In genomic region chr4:120329386-120329785, GRCh38 we compare ENCODE assay signal across 35 cellular contexts.
DNase-seq lines count a peak whose midpoint lies in the region; ATAC-seq, FAIRE-seq and TF ChIP-seq lines count a peak whose summit lies in the region.
"Had no signal": no experiment of that assay in that cellular context is flagged by ENCODE, and none has a peak within 500 bp of the region (broad histone marks: within the 10 kb centered on the region; RNA-seq: fewer than 3 reads in every experiment).

No MANE protein-coding gene starts in this region.

- TF ChIP-seq CTCF in HepG2 (CRISPR knock-in tag; IDR thresholded peaks at IDR 0.05) (no peak), right lobe of liver (IDR thresholded peaks at IDR 0.05) (no peak), IMR-90 (conservative IDR thresholded peaks at IDR 0.05; ENCODE audit: low read depth, low read length) (no peak), K562 (IDR thresholded peaks at IDR 0.05 in 2 of 3, conservative IDR thresholded peaks at IDR 0.05 in 1 of 3; ENCODE audit: insufficient read depth in 2 of 3, low read depth in 1 of 3, low read length in 3 of 3) (no peak), H1 (IDR thresholded peaks at IDR 0.05; ENCODE audit: control extremely low read depth in 1 of 3, insufficient read depth in 1 of 3, low read depth in 1 of 3, low read length in 3 of 3) (no peak)

- no peak overlapping the region for H3K4ac ChIP-seq in IMR-90 (ENCODE audit: low read depth, low read length)
- no peak overlapping the region for H3K4ac ChIP-seq in H1 (replicated peaks; ENCODE audit: insufficient read length, low read depth, low read length)

- H3K79me2 ChIP-seq in HepG2 (ENCODE audit: insufficient read depth, low read length) (no peaks in the 10 kb centered on the region), K562 (ENCODE audit: control insufficient read depth, insufficient read depth, low read length) (no peaks in the 10 kb centered on the region), H1 (ENCODE audit: control insufficient read depth in 1 of 2, insufficient read depth in 2 of 2, low read length in 2 of 2) (no peaks in the 10 kb centered on the region)

- H2BK5ac ChIP-seq in IMR-90 (ENCODE audit: low read depth, low read length, poor library complexity, severe bottlenecking), result no peak overlapping the region
- no peak overlapping the region for H2BK5ac ChIP-seq in H1 (ENCODE audit: low read depth, low read length)

- H3K27ac ChIP-seq in HepG2 (ENCODE audit: extremely low read length, insufficient read depth, low read length), result no peak overlapping the region
- no peak overlapping the region for H3K27ac ChIP-seq in right lobe of liver
- no peak overlapping the region for H3K27ac ChIP-seq in IMR-90 (ENCODE audit: insufficient read depth, low read length)
- no peak overlapping the region for H3K27ac ChIP-seq in K562 (ENCODE audit: extremely low read depth, low read depth, low read length)
- H3K27ac ChIP-seq in H1 (ENCODE audit: low read depth, low read length), result no peak overlapping the region
- H3K27ac ChIP-seq: 22Rv1; A549; BLaER1; BLaER1 treated with 17β-estradiol and CSF1 and Interleukin-3, amounts not matched to agents 10 nM and 100 nM; C4-2B had no signal

- H3K9ac ChIP-seq in HepG2 (ENCODE audit: insufficient read depth, low read depth, low read length) (no peak overlapping the region), IMR-90 (ENCODE audit: low read depth, low read length) (no peak overlapping the region), K562 (ENCODE audit: insufficient read depth in 1 of 2, low read depth in 2 of 2, low read length in 2 of 2) (no peak overlapping the region), H1 (replicated peaks in 1 of 4; ENCODE audit: extremely low read depth in 1 of 4, low read depth in 3 of 4, low read length in 3 of 4) (no peak overlapping the region)
- H3K9ac ChIP-seq: BLaER1; BLaER1 treated with 17β-estradiol and CSF1 and Interleukin-3, amounts not matched to agents 10 nM and 100 nM had no signal

- ATAC-seq in HepG2 (no peak), right lobe of liver (no peak), IMR-90 (ENCODE audit: low read depth) (no peak), K562 (no peak), HG03108 (IDR thresholded peaks at IDR 0.05; ENCODE audit: unreplicated experiment) (no peak), HG03159 (IDR thresholded peaks at IDR 0.05; ENCODE audit: unreplicated experiment) (no peak)
- ATAC-seq: A549; CD8-positive, alpha-beta T cell had no signal

- no peaks in the 10 kb centered on the region; the same call in 1 of the 2 replicates for H3K23me2 ChIP-seq in H1 (ENCODE audit: low read depth, low read length)

- no peak overlapping the region for H3K18ac ChIP-seq in IMR-90 (ENCODE audit: low read depth, low read length)
- no peak overlapping the region for H3K18ac ChIP-seq in H1 (ENCODE audit: extremely low read depth, low read length)

- intact Hi-C loops in HepG2 (cut with micrococcal nuclease; ENCODE audit: unreplicated experiment), result no loop called here
- intact Hi-C loops in right lobe of liver (cut with DNase I), result no loop called here
- intact Hi-C loops in IMR-90 (cut with micrococcal nuclease), result no loop called here
- intact Hi-C loops in K562 (cut with micrococcal nuclease), result no loop called here

- H2BK120ac ChIP-seq in IMR-90 (ENCODE audit: low read depth, low read length), result no peak overlapping the region
- no peak overlapping the region for H2BK120ac ChIP-seq in H1 (replicated peaks; ENCODE audit: low read depth, low read length)

- no peaks in the 10 kb centered on the region for H3K9me3 ChIP-seq in HepG2 (ENCODE audit: low read length)
- H3K9me3 ChIP-seq in right lobe of liver, result no peaks in the 10 kb centered on the region
- no peaks in the 10 kb centered on the region for H3K9me3 ChIP-seq in IMR-90 (ENCODE audit: control insufficient read depth, insufficient read depth, low read length)
- no peaks in the 10 kb centered on the region for H3K9me3 ChIP-seq in K562 (replicated peaks; ENCODE audit: control insufficient read depth, insufficient read depth, low read depth, low read length)
- H3K9me3 ChIP-seq in H1 (ENCODE audit: insufficient read depth in 2 of 2, low read depth in 1 of 2, low read length in 1 of 2), result no peaks in the 10 kb centered on the region
- H3K9me3 ChIP-seq: A549; BE2C; BLaER1; BLaER1 treated with 17β-estradiol and CSF1 and Interleukin-3, amounts not matched to agents 10 nM and 100 nM; Caco-2 had no signal

- H3K79me1 ChIP-seq in IMR-90 (ENCODE audit: low read depth in 1 of 2, low read length in 2 of 2) (no peaks in the 10 kb centered on the region), H1 (ENCODE audit: low read depth, low read length) (no peaks in the 10 kb centered on the region)

- H2BK15ac ChIP-seq in IMR-90 (ENCODE audit: low read depth, low read length) (no peak overlapping the region), H1 (ENCODE audit: low read length) (no peak overlapping the region)

- CTCF ChIA-PET in HepG2 (lab: Yijun Ruan, JAX; ENCODE audit: low intra/inter-chr PET ratio, low total read pairs), result no interaction called here
- CTCF ChIA-PET in IMR-90 (lab: Yijun Ruan, JAX), result no interaction called here
- CTCF ChIA-PET in K562 (lab: Yijun Ruan, JAX; ENCODE audit: low intra/inter-chr PET ratio), result no interaction called here
- CTCF ChIA-PET in H1 (lab: Charles Lee; ENCODE audit: partially characterized antibody), result no interaction called here

- H3K4me2 ChIP-seq in HepG2 (ENCODE audit: low read depth, low read length) (no peak overlapping the region), IMR-90 (ENCODE audit: low read depth, low read length) (no peak overlapping the region), K562 (ENCODE audit: insufficient read depth, low read length) (no peak overlapping the region), H1 (ENCODE audit: insufficient read depth in 1 of 2, low read depth in 2 of 2, low read length in 2 of 2) (no peak overlapping the region)
- H3K4me2 ChIP-seq: A549; BLaER1; BLaER1 treated with 17β-estradiol and CSF1 and Interleukin-3, amounts not matched to agents 10 nM and 100 nM had no signal

- no peak overlapping the region for H3K23ac ChIP-seq in IMR-90 (ENCODE audit: low read depth, low read length)
- no peak overlapping the region for H3K23ac ChIP-seq in H1 (ENCODE audit: insufficient read length)

- H3K27me3 ChIP-seq in HepG2 (ENCODE audit: control insufficient read depth in 1 of 2, insufficient read depth in 2 of 2, low read length in 2 of 2) (no peaks in the 10 kb centered on the region), right lobe of liver (no peaks in the 10 kb centered on the region), IMR-90 (ENCODE audit: control insufficient read depth, insufficient read depth, low read length) (no peaks in the 10 kb centered on the region), K562 (ENCODE audit: control insufficient read depth in 2 of 2, insufficient read depth in 2 of 2, low read length in 2 of 2) (no peaks in the 10 kb centered on the region), H1 (replicated peaks in 1 of 4; ENCODE audit: control insufficient read depth in 3 of 4, extremely low read depth in 1 of 4, insufficient read depth in 3 of 4, low read length in 3 of 4) (no peaks in the 10 kb centered on the region)
- H3K27me3 ChIP-seq: BE2C; BLaER1; BLaER1 treated with 17β-estradiol and CSF1 and Interleukin-3, amounts not matched to agents 10 nM and 100 nM had no signal

- TF ChIP-seq POLR2A in HepG2 (IDR thresholded peaks at IDR 0.05; ENCODE audit: insufficient read depth in 1 of 2, low read depth in 2 of 2, low read length in 2 of 2), result no peak
- TF ChIP-seq POLR2A in right lobe of liver (IDR thresholded peaks at IDR 0.05), result no peak
- no peak for TF ChIP-seq POLR2A in IMR-90 (IDR thresholded peaks at IDR 0.05; ENCODE audit: low read depth, low read length)
- TF ChIP-seq POLR2A in K562 (conservative IDR thresholded peaks at IDR 0.05), result no peak
- no peak for TF ChIP-seq POLR2A in H1 (IDR thresholded peaks at IDR 0.05; ENCODE audit: control extremely low read depth in 1 of 2, low read depth in 2 of 2, low read length in 2 of 2)

- FAIRE-seq in HepG2 (lab: Jason Lieb, UNC), result no peak
- FAIRE-seq in K562 (lab: Jason Lieb, UNC), result no peak
- FAIRE-seq in H1 (lab: Jason Lieb, UNC), result no peak
- FAIRE-seq: A204.1, A549, D721Med had no signal

- no peaks in the 10 kb centered on the region for H3K36me3 ChIP-seq in HepG2 (replicated peaks in 1 of 2; ENCODE audit: control insufficient read depth in 1 of 2, insufficient read depth in 2 of 2, low read length in 2 of 2)
- no peaks in the 10 kb centered on the region for H3K36me3 ChIP-seq in right lobe of liver
- no peaks in the 10 kb centered on the region for H3K36me3 ChIP-seq in IMR-90 (ENCODE audit: control insufficient read depth, insufficient read depth, low read length)
- no peaks in the 10 kb centered on the region for H3K36me3 ChIP-seq in K562 (ENCODE audit: control insufficient read depth, insufficient read depth, low read length)
- no peaks in the 10 kb centered on the region for H3K36me3 ChIP-seq in H1 (ENCODE audit: control insufficient read depth in 2 of 4, insufficient read depth in 4 of 4, low read length in 3 of 4)
- H3K36me3 ChIP-seq: BE2C; BLaER1; BLaER1 treated with 17β-estradiol and CSF1 and Interleukin-3, amounts not matched to agents 10 nM and 100 nM had no signal

- no peaks in the 10 kb centered on the region for H3K4me1 ChIP-seq in HepG2 (ENCODE audit: insufficient read depth, low read length)
- no peaks in the 10 kb centered on the region for H3K4me1 ChIP-seq in right lobe of liver
- H3K4me1 ChIP-seq in IMR-90 (ENCODE audit: control insufficient read depth, insufficient read depth, low read length), result no peaks in the 10 kb centered on the region
- H3K4me1 ChIP-seq in K562 (replicated peaks in 1 of 2; ENCODE audit: control insufficient read depth in 2 of 2, insufficient read depth in 2 of 2, low read length in 2 of 2), result no peaks in the 10 kb centered on the region
- no peaks in the 10 kb centered on the region for H3K4me1 ChIP-seq in H1 (replicated peaks in 1 of 4; ENCODE audit: control insufficient read depth in 3 of 4, insufficient read depth in 4 of 4, low read length in 3 of 4)
- H3K4me1 ChIP-seq: A549, BE2C, BLaER1, Caco-2 had no signal

- no peak for TF ChIP-seq EP300 in HepG2 (IDR thresholded peaks at IDR 0.05; ENCODE audit: low read depth in 2 of 2, low read length in 2 of 2)
- TF ChIP-seq EP300 in HepG2 (CRISPR knock-in tag; IDR thresholded peaks at IDR 0.05; ENCODE audit: borderline replicate concordance), result no peak
- no peak for TF ChIP-seq EP300 in K562 (IDR thresholded peaks at IDR 0.05; ENCODE audit: low read length)
- no peak for TF ChIP-seq EP300 in H1 (IDR thresholded peaks at IDR 0.05; ENCODE audit: borderline replicate concordance in 1 of 2, low read depth in 2 of 2, low read length in 2 of 2)

- no peak overlapping the region for H3K14ac ChIP-seq in IMR-90 (replicated peaks; ENCODE audit: low read depth, low read length)
- no peak overlapping the region for H3K14ac ChIP-seq in H1 (ENCODE audit: insufficient read length)

- dilution Hi-C loops in IMR-90 (cut with HindIII; ENCODE audit: low sequenced_read_pairs, unreplicated experiment), result no loop called here

- no peaks in the 10 kb centered on the region for H3K9me1 ChIP-seq in IMR-90 (ENCODE audit: insufficient read depth, low read length)
- no peaks in the 10 kb centered on the region for H3K9me1 ChIP-seq in K562 (ENCODE audit: control insufficient read depth, insufficient read depth, low read length)

- in situ Hi-C loops in HepG2 (cut with HindIII; ENCODE audit: extremely low pct_ligation_motif_present, low pct_unique_long_range_greater_than_20kb), result no loop called here
- in situ Hi-C loops in IMR-90 (cut with MboI; ENCODE audit: low sequenced_read_pairs), result no loop called here
- in situ Hi-C loops in K562 (cut with MboI), result no loop called here

- POLR2A ChIA-PET in HepG2 (lab: Yijun Ruan, JAX), result no interaction called here
- POLR2A ChIA-PET in IMR-90 (lab: Charles Lee; ENCODE audit: unreplicated experiment), result no interaction called here
- POLR2A ChIA-PET in K562 (lab: Yijun Ruan, JAX), result no interaction called here
- POLR2A ChIA-PET in H1 (lab: Charles Lee; ENCODE audit: partially characterized antibody), result no interaction called here

- no peak overlapping the region for H3K4me3 ChIP-seq in HepG2 (replicated peaks in 1 of 3; ENCODE audit: insufficient read depth in 1 of 3, low read depth in 2 of 3, low read length in 3 of 3)
- no peak overlapping the region for H3K4me3 ChIP-seq in right lobe of liver
- H3K4me3 ChIP-seq in IMR-90 (ENCODE audit: insufficient read depth, low read depth, low read length), result no peak overlapping the region
- H3K4me3 ChIP-seq in K562, result no peak overlapping the region
- no peak overlapping the region for H3K4me3 ChIP-seq in H1 (ENCODE audit: extremely low read depth in 1 of 4, insufficient read depth in 2 of 4, low read depth in 3 of 4, low read length in 4 of 4)
- H3K4me3 ChIP-seq: A549; BLaER1; BLaER1 treated with 17β-estradiol and CSF1 and Interleukin-3, amounts not matched to agents 10 nM and 100 nM had no signal

- H3K56ac ChIP-seq in IMR-90 (ENCODE audit: extremely low read depth, insufficient read depth, low read length) (no peak overlapping the region), H1 (replicated peaks; ENCODE audit: insufficient read length, low read depth, low read length) (no peak overlapping the region)

- H2AK9ac ChIP-seq in IMR-90 (replicated peaks; ENCODE audit: low read depth, low read length, poor library complexity), result no peak overlapping the region

- no peak overlapping the region for H2BK12ac ChIP-seq in H1 (ENCODE audit: low read depth, low read length)

- H4K91ac ChIP-seq in IMR-90 (ENCODE audit: insufficient read depth, low read depth, low read length) (no peak overlapping the region), H1 (replicated peaks; ENCODE audit: insufficient read length, low read length) (no peak overlapping the region)

- H2AK5ac ChIP-seq in IMR-90 (ENCODE audit: low read depth, low read length) (no peak overlapping the region), H1 (ENCODE audit: low read depth, low read length) (no peak overlapping the region)

- H4K5ac ChIP-seq in IMR-90 (ENCODE audit: low read depth, low read length) (no peak overlapping the region), H1 (ENCODE audit: insufficient read length, low read depth, low read length) (no peak overlapping the region)

- DNase-seq in HepG2 (ENCODE audit: low spot score) (no peak), right lobe of liver (no peak), IMR-90 (no peak), K562 (ENCODE audit: extremely low read depth in 1 of 4, low spot score in 3 of 4) (no peak), H1 (ENCODE audit: low read depth in 1 of 2, low spot score in 2 of 2) (no peak), cerebellum (ENCODE audit: low spot score) (no peak)
- DNase-seq: 8988T; ACHN; AML-193; BE2C; C1 segment of cervical spinal cord; Caco-2; Calu3; CD4-positive, alpha-beta memory T cell; CD4-positive, alpha-beta T cell; CD4-positive, CD25-positive, alpha-beta regulatory T cell; CD8-positive, alpha-beta memory T cell; CD8-positive, alpha-beta T cell; COR-L47; DMS 273 treated with DMSO at 0.1 percent for 48 hours; DMS153; DMS53; DMS79; DMS79 treated with DMSO at 0.1 percent for 48 hours; DND-41; EL had no signal

- 5% methylated on average over 1 of the region's 1 CpG for WGBS in HepG2 (ENCODE audit: low lambda C conversion rate)
- 90% methylated on average over 1 of the region's 1 CpG for WGBS in right lobe of liver (ENCODE audit: insufficient coverage, low coverage, low lambda C conversion rate, missing lambda C conversion rate)
- 100% methylated on average over 1 of the region's 1 CpG; no CpG with 5 or more reads in 1 of the 2 experiments for WGBS in IMR-90 (ENCODE audit: extremely low coverage in 2 of 2, insufficient read length in 1 of 2), 2 experiments
- WGBS in K562 (ENCODE audit: insufficient coverage, low coverage, missing lambda C conversion rate), result 6% methylated on average over 1 of the region's 1 CpG
- 100% methylated on average over 1 of the region's 1 CpG for WGBS in H1 (ENCODE audit: extremely low coverage in 1 of 2, insufficient coverage in 1 of 2, insufficient read length in 1 of 2, insufficient replicate concordance in 2 of 2, low coverage in 1 of 2, low lambda C conversion rate in 2 of 2, missing lambda C conversion rate in 1 of 2), 2 experiments

- no peak for TF ChIP-seq RAD21 in HepG2 (CRISPR knock-in tag; IDR thresholded peaks at IDR 0.05)
- no peak for TF ChIP-seq RAD21 in IMR-90 (IDR thresholded peaks at IDR 0.05; ENCODE audit: low read length)
- TF ChIP-seq RAD21 in K562 (CRISPR knock-in tag; conservative IDR thresholded peaks at IDR 0.05 in 1 of 2, IDR thresholded peaks at IDR 0.05 in 1 of 2), result no peak
- no peak for TF ChIP-seq RAD21 in H1 (IDR thresholded peaks at IDR 0.05 in 1 of 2, conservative IDR thresholded peaks at IDR 0.05 in 1 of 2; ENCODE audit: low read depth in 2 of 2, low read length in 2 of 2)

- H2BK20ac ChIP-seq in IMR-90 (ENCODE audit: low read depth, low read length) (no peak overlapping the region), H1 (ENCODE audit: low read length) (no peak overlapping the region)

- no TSS peak for BruUV-seq in HepG2 (replicated peaks; lab: Mats Ljungman, UMichigan)
- no TSS peak for BruUV-seq in IMR-90 (replicated peaks; lab: Mats Ljungman, UMichigan)
- no TSS peak for BruUV-seq in K562 (replicated peaks; lab: Mats Ljungman, UMichigan)

- H2AFZ ChIP-seq in HepG2 (ENCODE audit: low read length) (no peak overlapping the region), IMR-90 (replicated peaks; ENCODE audit: low read length, poor library complexity) (no peak overlapping the region), K562 (ENCODE audit: low read depth, low read length) (no peak overlapping the region), H1 (ENCODE audit: low read length) (no peak overlapping the region)

- H4K20me1 ChIP-seq in HepG2 (ENCODE audit: insufficient read depth, low read length) (no peaks in the 10 kb centered on the region), IMR-90 (ENCODE audit: insufficient read depth, low read length) (no peaks in the 10 kb centered on the region), K562 (replicated peaks; ENCODE audit: control insufficient read depth, insufficient read depth, low read length) (no peaks in the 10 kb centered on the region), H1 (replicated peaks in 1 of 2; ENCODE audit: control insufficient read depth in 1 of 2, insufficient read depth in 2 of 2, low read length in 2 of 2) (no peaks in the 10 kb centered on the region)
- H4K20me1 ChIP-seq: BLaER1; BLaER1 treated with 17β-estradiol and CSF1 and Interleukin-3, amounts not matched to agents 10 nM and 100 nM had no signal

- H4K8ac ChIP-seq in IMR-90 (ENCODE audit: low read depth in 2 of 2, low read length in 2 of 2) (no peak overlapping the region), H1 (ENCODE audit: extremely low read depth, insufficient read depth, low read length) (no peak overlapping the region)

Comparison
In these comparisons a context has a peak if more than half of its experiments do, and no peak if none do; other contexts are left out.
1. Of the 241 proteins assayed by ChIP-seq in both HepG2 and K562: peak only in HepG2: CEBPB; only in K562: none; in both: none; in neither: 237; mixed calls (peak in some experiments, not most) for 3.